Comparison of ENCODE assay signal across 1 cellular context in the genomic region with DNA sequence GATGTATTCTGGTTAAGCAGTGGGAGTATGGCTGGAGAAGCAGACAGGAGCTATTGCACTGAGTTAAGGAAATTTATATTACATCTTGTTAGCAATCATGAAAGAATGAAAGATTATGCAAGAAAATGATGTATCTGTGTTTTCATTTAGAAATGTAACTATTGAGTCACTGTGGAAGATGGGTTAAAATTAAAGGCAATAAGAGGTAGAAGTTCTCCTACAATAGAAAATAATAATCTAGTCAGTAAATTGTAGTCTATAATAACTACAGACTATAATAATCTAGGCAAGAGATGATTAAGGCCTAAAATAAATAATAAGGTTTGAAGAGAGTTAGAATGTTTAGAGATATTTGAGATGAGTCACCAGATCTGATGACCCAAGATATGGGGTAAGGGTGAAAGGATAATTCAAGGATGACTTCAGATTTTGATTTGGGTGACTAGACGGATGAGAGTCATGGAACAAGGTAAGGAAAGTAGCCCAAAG.
A peak's percentile ranks its signal among the peaks of the same experiment; 100 is the strongest.
TF ChIP-seq lines count a peak whose summit lies in the region.

No MANE protein-coding gene starts in this region.

TF ChIP-seq in A549, 52 proteins besides CTCF, POLR2A, EP300 and RAD21 (continued from another document):
- TF ChIP-seq, protein P1, sequence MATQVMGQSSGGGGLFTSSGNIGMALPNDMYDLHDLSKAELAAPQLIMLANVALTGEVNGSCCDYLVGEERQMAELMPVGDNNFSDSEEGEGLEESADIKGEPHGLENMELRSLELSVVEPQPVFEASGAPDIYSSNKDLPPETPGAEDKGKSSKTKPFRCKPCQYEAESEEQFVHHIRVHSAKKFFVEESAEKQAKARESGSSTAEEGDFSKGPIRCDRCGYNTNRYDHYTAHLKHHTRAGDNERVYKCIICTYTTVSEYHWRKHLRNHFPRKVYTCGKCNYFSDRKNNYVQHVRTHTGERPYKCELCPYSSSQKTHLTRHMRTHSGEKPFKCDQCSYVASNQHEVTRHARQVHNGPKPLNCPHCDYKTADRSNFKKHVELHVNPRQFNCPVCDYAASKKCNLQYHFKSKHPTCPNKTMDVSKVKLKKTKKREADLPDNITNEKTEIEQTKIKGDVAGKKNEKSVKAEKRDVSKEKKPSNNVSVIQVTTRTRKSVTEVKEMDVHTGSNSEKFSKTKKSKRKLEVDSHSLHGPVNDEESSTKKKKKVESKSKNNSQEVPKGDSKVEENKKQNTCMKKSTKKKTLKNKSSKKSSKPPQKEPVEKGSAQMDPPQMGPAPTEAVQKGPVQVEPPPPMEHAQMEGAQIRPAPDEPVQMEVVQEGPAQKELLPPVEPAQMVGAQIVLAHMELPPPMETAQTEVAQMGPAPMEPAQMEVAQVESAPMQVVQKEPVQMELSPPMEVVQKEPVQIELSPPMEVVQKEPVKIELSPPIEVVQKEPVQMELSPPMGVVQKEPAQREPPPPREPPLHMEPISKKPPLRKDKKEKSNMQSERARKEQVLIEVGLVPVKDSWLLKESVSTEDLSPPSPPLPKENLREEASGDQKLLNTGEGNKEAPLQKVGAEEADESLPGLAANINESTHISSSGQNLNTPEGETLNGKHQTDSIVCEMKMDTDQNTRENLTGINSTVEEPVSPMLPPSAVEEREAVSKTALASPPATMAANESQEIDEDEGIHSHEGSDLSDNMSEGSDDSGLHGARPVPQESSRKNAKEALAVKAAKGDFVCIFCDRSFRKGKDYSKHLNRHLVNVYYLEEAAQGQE (IDR thresholded peaks at IDR 0.05), result no peak
- TF ChIP-seq HOXA7 (CRISPR knock-in tag; IDR thresholded peaks at IDR 0.05), result no peak
- peak in 1 of 2 experiments; percentile 61; a peak in 1 of 5 replicates for TF ChIP-seq JUN (IDR thresholded peaks at IDR 0.05)
- TF ChIP-seq, protein P2, sequence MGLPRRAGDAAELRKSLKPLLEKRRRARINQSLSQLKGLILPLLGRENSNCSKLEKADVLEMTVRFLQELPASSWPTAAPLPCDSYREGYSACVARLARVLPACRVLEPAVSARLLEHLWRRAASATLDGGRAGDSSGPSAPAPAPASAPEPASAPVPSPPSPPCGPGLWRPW (IDR thresholded peaks at IDR 0.05), result peak; percentile 59; the same call in 1 of the 2 replicates
- no peak for TF ChIP-seq ZSCAN20 (CRISPR knock-in tag; IDR thresholded peaks at IDR 0.05)
- TF ChIP-seq, protein P3, sequence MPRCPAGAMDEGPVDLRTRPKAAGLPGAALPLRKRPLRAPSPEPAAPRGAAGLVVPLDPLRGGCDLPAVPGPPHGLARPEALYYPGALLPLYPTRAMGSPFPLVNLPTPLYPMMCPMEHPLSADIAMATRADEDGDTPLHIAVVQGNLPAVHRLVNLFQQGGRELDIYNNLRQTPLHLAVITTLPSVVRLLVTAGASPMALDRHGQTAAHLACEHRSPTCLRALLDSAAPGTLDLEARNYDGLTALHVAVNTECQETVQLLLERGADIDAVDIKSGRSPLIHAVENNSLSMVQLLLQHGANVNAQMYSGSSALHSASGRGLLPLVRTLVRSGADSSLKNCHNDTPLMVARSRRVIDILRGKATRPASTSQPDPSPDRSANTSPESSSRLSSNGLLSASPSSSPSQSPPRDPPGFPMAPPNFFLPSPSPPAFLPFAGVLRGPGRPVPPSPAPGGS (IDR thresholded peaks at IDR 0.05), result 0 out of 3 replicates have a peak, but pooled peaks have one; percentile 43
- TF ChIP-seq NFE2L2 (conservative IDR thresholded peaks at IDR 0.05; ENCODE audit: low read length), result no peak
- TF ChIP-seq, protein P4, sequence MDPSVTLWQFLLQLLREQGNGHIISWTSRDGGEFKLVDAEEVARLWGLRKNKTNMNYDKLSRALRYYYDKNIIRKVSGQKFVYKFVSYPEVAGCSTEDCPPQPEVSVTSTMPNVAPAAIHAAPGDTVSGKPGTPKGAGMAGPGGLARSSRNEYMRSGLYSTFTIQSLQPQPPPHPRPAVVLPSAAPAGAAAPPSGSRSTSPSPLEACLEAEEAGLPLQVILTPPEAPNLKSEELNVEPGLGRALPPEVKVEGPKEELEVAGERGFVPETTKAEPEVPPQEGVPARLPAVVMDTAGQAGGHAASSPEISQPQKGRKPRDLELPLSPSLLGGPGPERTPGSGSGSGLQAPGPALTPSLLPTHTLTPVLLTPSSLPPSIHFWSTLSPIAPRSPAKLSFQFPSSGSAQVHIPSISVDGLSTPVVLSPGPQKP (IDR thresholded peaks at IDR 0.05; ENCODE audit: low read depth, low read length), result no peak
- no peak for TF ChIP-seq PHF8 (IDR thresholded peaks at IDR 0.05; ENCODE audit: borderline replicate concordance, low read depth)
- no peak for TF ChIP-seq EHMT2 (IDR thresholded peaks at IDR 0.05; ENCODE audit: low read depth)
- TF ChIP-seq RNF2 (IDR thresholded peaks at IDR 0.05; ENCODE audit: borderline replicate concordance, low read depth), result no peak
- TF ChIP-seq, protein P5, sequence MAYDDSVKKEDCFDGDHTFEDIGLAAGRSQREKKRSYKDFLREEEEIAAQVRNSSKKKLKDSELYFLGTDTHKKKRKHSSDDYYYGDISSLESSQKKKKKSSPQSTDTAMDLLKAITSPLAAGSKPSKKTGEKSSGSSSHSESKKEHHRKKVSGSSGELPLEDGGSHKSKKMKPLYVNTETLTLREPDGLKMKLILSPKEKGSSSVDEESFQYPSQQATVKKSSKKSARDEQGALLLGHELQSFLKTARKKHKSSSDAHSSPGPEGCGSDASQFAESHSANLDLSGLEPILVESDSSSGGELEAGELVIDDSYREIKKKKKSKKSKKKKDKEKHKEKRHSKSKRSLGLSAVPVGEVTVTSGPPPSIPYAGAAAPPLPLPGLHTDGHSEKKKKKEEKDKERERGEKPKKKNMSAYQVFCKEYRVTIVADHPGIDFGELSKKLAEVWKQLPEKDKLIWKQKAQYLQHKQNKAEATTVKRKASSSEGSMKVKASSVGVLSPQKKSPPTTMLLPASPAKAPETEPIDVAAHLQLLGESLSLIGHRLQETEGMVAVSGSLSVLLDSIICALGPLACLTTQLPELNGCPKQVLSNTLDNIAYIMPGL (CRISPR knock-in tag; IDR thresholded peaks at IDR 0.05; ENCODE audit: borderline replicate concordance), result no peak
- TF ChIP-seq FOSL2 (IDR thresholded peaks at IDR 0.05), result peak; percentile 94
- TF ChIP-seq FOSL2 (CRISPR knock-in tag; IDR thresholded peaks at IDR 0.05), result peak; percentile 92
- TF ChIP-seq HOXB13 (CRISPR knock-in tag; IDR thresholded peaks at IDR 0.05; ENCODE audit: low read depth), result no peak
- TF ChIP-seq, protein P6, sequence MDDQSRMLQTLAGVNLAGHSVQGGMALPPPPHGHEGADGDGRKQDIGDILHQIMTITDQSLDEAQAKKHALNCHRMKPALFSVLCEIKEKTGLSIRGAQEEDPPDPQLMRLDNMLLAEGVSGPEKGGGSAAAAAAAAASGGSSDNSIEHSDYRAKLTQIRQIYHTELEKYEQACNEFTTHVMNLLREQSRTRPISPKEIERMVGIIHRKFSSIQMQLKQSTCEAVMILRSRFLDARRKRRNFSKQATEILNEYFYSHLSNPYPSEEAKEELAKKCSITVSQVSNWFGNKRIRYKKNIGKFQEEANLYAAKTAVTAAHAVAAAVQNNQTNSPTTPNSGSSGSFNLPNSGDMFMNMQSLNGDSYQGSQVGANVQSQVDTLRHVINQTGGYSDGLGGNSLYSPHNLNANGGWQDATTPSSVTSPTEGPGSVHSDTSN (IDR thresholded peaks at IDR 0.05), result no peak
